9 cellular contexts compared by ENCODE assay signal in genomic region chr19:17997969-17998826, GRCh38. TPM values are rescaled to one million over a fixed set of nuclear protein-coding genes. Genes with fewer than 3 reads are reported as not detected.
DNase-seq lines count a peak whose midpoint lies in the region; ATAC-seq and TF ChIP-seq lines count a peak whose summit lies in the region.
"Had no signal": no experiment of that assay in that cellular context is flagged by ENCODE, and none has a peak within 500 bp of the region (broad histone marks: within the 10 kb centered on the region; RNA-seq: fewer than 3 reads in every experiment).

No MANE protein-coding gene starts in this region.

- H3K27me3 Mint-ChIP-seq in glutamatergic neuron (ENCODE audit: unreplicated experiment): peaks cover 10% of the 10 kb centered on the region

- TF ChIP-seq EP300 in upper lobe of left lung (IDR thresholded peaks at IDR 0.05): no peak

- H3K4me1 ChIP-seq in heart left ventricle: peaks cover 0 to 27% (median 7%) of the 10 kb centered on the region in 12 donors
- peaks cover 17 to 36% (median 24%) of the 10 kb centered on the region in 4 donors for H3K4me1 ChIP-seq in upper lobe of left lung

- no peak overlapping the region for H3K27ac Mint-ChIP-seq in glutamatergic neuron (ENCODE audit: unreplicated experiment)

- no peak overlapping the region for H3K4me3 ChIP-seq in heart left ventricle
- no peak overlapping the region for H3K4me3 ChIP-seq in upper lobe of left lung

- ATAC-seq in heart left ventricle (no peak), Right ventricle myocardium inferior (no peak), upper lobe of left lung (ENCODE audit: low FRiP score in 2 of 2) (peak; percentile 16 to 22)

- TF ChIP-seq CTCF in heart left ventricle (IDR thresholded peaks at IDR 0.05): peak in 7 of 12 donors; percentile 4 to 32 (median 25)
- peak; percentile 32 for TF ChIP-seq CTCF in glutamatergic neuron (IDR thresholded peaks at IDR 0.05; ENCODE audit: partially characterized antibody, unreplicated experiment)
- TF ChIP-seq CTCF in upper lobe of left lung (IDR thresholded peaks at IDR 0.05): peak in 2 of 6 experiments; percentile 8 to 10

- DNase-seq in heart left ventricle: no peak
- DNase-seq in Right ventricle myocardium inferior (ENCODE audit: missing footprints): no peak
- peak; percentile 43 for DNase-seq in RPMI7951 (ENCODE audit: low read depth)
- DNase-seq in glutamatergic neuron: no peak
- peak; percentile 52 to 84 for DNase-seq in upper lobe of left lung
- DNase-seq in stimulated activated naive CD4-positive, alpha-beta T cell (lab: John Stamatoyannopoulos, UW): no peak
- DNase-seq in T1000 (lab: John Stamatoyannopoulos, UW): no peak
- no peak for DNase-seq in SW480 (ENCODE audit: low spot score)
- DNase-seq: CD4-positive, CD25-positive, alpha-beta regulatory T cell had no signal

- no peak overlapping the region for H3K4me3 Mint-ChIP-seq in glutamatergic neuron (ENCODE audit: unreplicated experiment)

- H3K27me3 ChIP-seq in heart left ventricle (peaks cover 0 to 18% (median 0%) of the 10 kb centered on the region in 9 donors), upper lobe of left lung (no peaks in the 10 kb centered on the region)

- H3K4me1 Mint-ChIP-seq in glutamatergic neuron (ENCODE audit: low read depth, unreplicated experiment): no peaks in the 10 kb centered on the region

- no peaks in the 10 kb centered on the region for H3K9me3 ChIP-seq in heart left ventricle
- H3K9me3 ChIP-seq in upper lobe of left lung: no peaks in the 10 kb centered on the region

- intact Hi-C loops in heart left ventricle (cut with DNase I): loop anchor here (1.0 to 10.0 kb wide), 6 partner anchors 51 to 143 kb away; partner anchors contain the start of gene RPL18A (in 6 of the 10)
- intact Hi-C loops in Right ventricle myocardium inferior (cut with DNase I): loop anchor here (1.0 to 2.0 kb wide), 2 partner anchors 60 to 139 kb away; partner anchors contain the start of gene RPL18A

- peaks cover 6% of the 10 kb centered on the region for H3K9me3 Mint-ChIP-seq in glutamatergic neuron (ENCODE audit: unreplicated experiment)

- no peak overlapping the region for H3K27ac ChIP-seq in heart left ventricle
- H3K27ac ChIP-seq in upper lobe of left lung: peak overlapping the region in 1 of 4 donors; percentile 36

- peaks cover 9% of the 10 kb centered on the region for H3K36me3 Mint-ChIP-seq in glutamatergic neuron (ENCODE audit: unreplicated experiment)
- H3K36me3 Mint-ChIP-seq: CD4-positive, CD25-positive, alpha-beta regulatory T cell had no signal

- no peak for TF ChIP-seq POLR2A in heart left ventricle (IDR thresholded peaks at IDR 0.05)
- TF ChIP-seq POLR2A in upper lobe of left lung (IDR thresholded peaks at IDR 0.05): no peak

- H3K36me3 ChIP-seq in heart left ventricle: no peaks in the 10 kb centered on the region
- H3K36me3 ChIP-seq in upper lobe of left lung: no peaks in the 10 kb centered on the region

- WGBS in heart left ventricle, 4 donors: 46 to 61% (median 57%) methylated on average over 23 to 41 of the region's 41 CpGs
- WGBS in upper lobe of left lung, 2 donors: 72 to 76% methylated on average over 19 to 35 of the region's 41 CpGs

RNA-seq across cellular contexts. Expression of gene ARRDC2, which starts 9.8 kb away (rescaled TPM):
- total RNA-seq in heart left ventricle: 10 to 100 TPM in 4 of 9 donors, 1 to 10 TPM in 5; 5.8 to 35.5 (median 9.9) TPM
- 10 to 100 TPM; 14.9 to 26.1 TPM for polyA plus RNA-seq in heart left ventricle
- total RNA-seq in Right ventricle myocardium inferior: 17.4 TPM
- total RNA-seq in RPMI7951 (2014; rRNA removed; shearing (Covaris generic)): 8.8 and 11.3 TPM in 2 replicates
- total RNA-seq in glutamatergic neuron (ENCODE audit: unreplicated experiment): 4.0 TPM
- total RNA-seq in upper lobe of left lung: 100 to 1,000 TPM in 2 of 6 donors, 10 to 100 TPM in 4; 53.6 to 253 (median 78.8) TPM

RNA-seq across cellular contexts. Expression of gene KCNN1, which starts 31.3 kb away (rescaled TPM):
- under 1 TPM in 2 of 9 donors, not detected in 7; 0.07 to 0.27 TPM for total RNA-seq in heart left ventricle
- polyA plus RNA-seq in heart left ventricle: under 1 TPM; 0.03 to 0.08 TPM
- not detected for total RNA-seq in Right ventricle myocardium inferior
- 0.20 TPM in 1 of 2 replicates, not detected in the other for total RNA-seq in RPMI7951 (2014; rRNA removed; shearing (Covaris generic))
- 91.1 TPM for total RNA-seq in glutamatergic neuron (ENCODE audit: unreplicated experiment)
- under 1 TPM in 2 of 6 donors, not detected in 4; 0.34 to 0.37 TPM for total RNA-seq in upper lobe of left lung
- total RNA-seq: CD4-positive, CD25-positive, alpha-beta regulatory T cell had no signal
- polyA plus RNA-seq: CD4-positive, CD25-positive, alpha-beta regulatory T cell had no signal

Comparison
In these comparisons a context has a peak if more than half of its experiments do, and no peak if none do; other contexts are left out.
1. ATAC-seq: peak in upper lobe of left lung (2 of 2); none in heart left ventricle (0 of 4) and Right ventricle myocardium inferior (single experiment).
2. DNase-seq: peak in RPMI7951 (single experiment) and upper lobe of left lung (2 of 2); none in heart left ventricle (0 of 5), Right ventricle myocardium inferior (single experiment), glutamatergic neuron (single experiment), stimulated activated naive CD4-positive, alpha-beta T cell (0 of 6), T1000 (single experiment) and SW480 (single experiment).
3. RNA of gene KCNN1, which starts 31.3 kb away (total RNA-seq): 91.1 TPM in glutamatergic neuron (single experiment); 0.34 to 0.37 TPM in upper lobe of left lung, not detected in Right ventricle myocardium inferior (single experiment), 0.07 to 0.27 TPM in heart left ventricle and 0.20 TPM in RPMI7951; every median in the first group is over 10 times any median in the second.